In genomic region chr10:19480296-19480695, GRCh38 we compare ENCODE assay signal across 27 cellular contexts.
"Had no signal": no experiment of that assay in that cellular context is flagged by ENCODE, and none has a peak within 500 bp of the region (broad histone marks: within the 10 kb centered on the region; RNA-seq: fewer than 3 reads in every experiment).

No MANE protein-coding gene starts in this region.

- H3K27ac Mint-ChIP-seq: memory B cell; natural killer cell treated with Interleukin-12 subunit alpha and Interleukin-12 subunit beta and Interleukin-15 and Interleukin-18, amount 100 ng/mL, for 72 hours; neural progenitor cell; stimulated activated memory B cell treated with anti-CD40 and anti-IgM and Interleukin-4, amounts not matched to agents 10 μg/mL and 1 μg/mL and 100 μg/mL, for 72 hours; stimulated activated naive CD8-positive, alpha-beta T cell treated with anti-CD3 and anti-CD28 coated beads, Interleukin-15, Interleukin-2, amounts not matched to agents 100 ng/mL and 50 ng/mL, for 24 hours had no signal

- H3K27me3 ChIP-seq: esophagus muscularis mucosa, heart right ventricle, neural progenitor cell, pancreas, testis had no signal

- H2AFZ ChIP-seq: neural progenitor cell had no signal

- H3K36me3 Mint-ChIP-seq: memory B cell; natural killer cell treated with Interleukin-12 subunit alpha and Interleukin-12 subunit beta and Interleukin-15 and Interleukin-18, amount 100 ng/mL, for 72 hours; neural progenitor cell; stimulated activated memory B cell treated with anti-CD40 and anti-IgM and Interleukin-4, amounts not matched to agents 10 μg/mL and 1 μg/mL and 100 μg/mL, for 72 hours had no signal

- DNase-seq: effector memory CD4-positive, alpha-beta T cell; foreskin melanocyte; heart right ventricle; hypothalamus; kidney; left cardiac atrium; left ventricle myocardium inferior; lower lobe of right lung; midbrain; nucleus accumbens; pancreas; stimulated activated CD4-positive, alpha-beta T cell treated with anti-CD3 and anti-CD28 coated beads, Interleukin-4, amount 100 ng/mL, for 1 hour; testis; trophoblast cell had no signal

- H3K4me3 Mint-ChIP-seq: central memory CD8-positive, alpha-beta T cell; memory B cell; natural killer cell treated with Interleukin-12 subunit alpha and Interleukin-12 subunit beta and Interleukin-15 and Interleukin-18, amount 100 ng/mL, for 72 hours; neural progenitor cell; stimulated activated memory B cell treated with anti-CD40 and anti-IgM and Interleukin-4, amounts not matched to agents 10 μg/mL and 1 μg/mL and 100 μg/mL, for 72 hours; stimulated activated naive CD8-positive, alpha-beta T cell treated with anti-CD3 and anti-CD28 coated beads, Interleukin-15, Interleukin-2, amounts not matched to agents 100 ng/mL and 50 ng/mL, for 24 hours had no signal

- H3K4me3 ChIP-seq: esophagus muscularis mucosa, heart right ventricle, left ventricle myocardium inferior, lower lobe of right lung, neural progenitor cell, pancreas, prostate gland, skin epidermis, testis had no signal

- H3K4me1 ChIP-seq: esophagus muscularis mucosa, heart right ventricle, left ventricle myocardium inferior, lower lobe of right lung, neural progenitor cell, pancreas, prostate gland, testis had no signal

- H3K9me3 Mint-ChIP-seq: neural progenitor cell had no signal

- H3K27ac ChIP-seq: epithelial cell of prostate, esophagus muscularis mucosa, heart right ventricle, left ventricle myocardium inferior, lower lobe of right lung, neural progenitor cell, pancreas, prostate gland, skin epidermis, testis had no signal

- H3K9me3 ChIP-seq: esophagus muscularis mucosa, lower lobe of right lung, pancreas, prostate gland, testis had no signal

- H3K4me2 ChIP-seq: neural progenitor cell had no signal

- H3K36me3 ChIP-seq: esophagus muscularis mucosa, heart right ventricle, left ventricle myocardium inferior, lower lobe of right lung, neural progenitor cell, pancreas, prostate gland had no signal

- ATAC-seq: heart right ventricle; lower lobe of right lung; natural killer cell treated with Interleukin-12 subunit alpha and Interleukin-12 subunit beta and Interleukin-15 and Interleukin-18, amount 100 ng/mL, for 72 hours; pancreas; sciatic nerve; stimulated activated memory B cell treated with anti-CD40 and anti-IgM and Interleukin-4, amounts not matched to agents 10 μg/mL and 1 μg/mL and 100 μg/mL, for 72 hours had no signal

- H3K4me1 Mint-ChIP-seq: central memory CD8-positive, alpha-beta T cell; memory B cell; neural progenitor cell; stimulated activated memory B cell treated with anti-CD40 and anti-IgM and Interleukin-4, amounts not matched to agents 10 μg/mL and 1 μg/mL and 100 μg/mL, for 72 hours had no signal

- FAIRE-seq: bronchial epithelial cell, endometrium, kidney, pancreas had no signal

- H3K9ac ChIP-seq: neural progenitor cell had no signal

- H3K27me3 Mint-ChIP-seq: central memory CD8-positive, alpha-beta T cell; memory B cell; natural killer cell treated with Interleukin-12 subunit alpha and Interleukin-12 subunit beta and Interleukin-15 and Interleukin-18, amount 100 ng/mL, for 72 hours; stimulated activated memory B cell treated with anti-CD40 and anti-IgM and Interleukin-4, amounts not matched to agents 10 μg/mL and 1 μg/mL and 100 μg/mL, for 72 hours; stimulated activated naive CD8-positive, alpha-beta T cell treated with anti-CD3 and anti-CD28 coated beads, Interleukin-15, Interleukin-2, amounts not matched to agents 100 ng/mL and 50 ng/mL, for 24 hours had no signal
